Comparison of ENCODE assay signal across 1 cellular context in genomic region chr4:54243541-54243940, GRCh38. TPM values are rescaled to one million over a fixed set of nuclear protein-coding genes. Genes with fewer than 3 reads are reported as not detected.
"Had no signal": no experiment of that assay in that cellular context is flagged by ENCODE, and none has a peak within 500 bp of the region (broad histone marks: within the 10 kb centered on the region; RNA-seq: fewer than 3 reads in every experiment).

No MANE protein-coding gene starts in this region.

RNA-seq across cellular contexts. Expression of gene PDGFRA, which starts 14.4 kb away (rescaled TPM):
- total RNA-seq: MCF 10A had no signal
